8 cellular contexts compared by ENCODE assay signal in the genomic region with DNA sequence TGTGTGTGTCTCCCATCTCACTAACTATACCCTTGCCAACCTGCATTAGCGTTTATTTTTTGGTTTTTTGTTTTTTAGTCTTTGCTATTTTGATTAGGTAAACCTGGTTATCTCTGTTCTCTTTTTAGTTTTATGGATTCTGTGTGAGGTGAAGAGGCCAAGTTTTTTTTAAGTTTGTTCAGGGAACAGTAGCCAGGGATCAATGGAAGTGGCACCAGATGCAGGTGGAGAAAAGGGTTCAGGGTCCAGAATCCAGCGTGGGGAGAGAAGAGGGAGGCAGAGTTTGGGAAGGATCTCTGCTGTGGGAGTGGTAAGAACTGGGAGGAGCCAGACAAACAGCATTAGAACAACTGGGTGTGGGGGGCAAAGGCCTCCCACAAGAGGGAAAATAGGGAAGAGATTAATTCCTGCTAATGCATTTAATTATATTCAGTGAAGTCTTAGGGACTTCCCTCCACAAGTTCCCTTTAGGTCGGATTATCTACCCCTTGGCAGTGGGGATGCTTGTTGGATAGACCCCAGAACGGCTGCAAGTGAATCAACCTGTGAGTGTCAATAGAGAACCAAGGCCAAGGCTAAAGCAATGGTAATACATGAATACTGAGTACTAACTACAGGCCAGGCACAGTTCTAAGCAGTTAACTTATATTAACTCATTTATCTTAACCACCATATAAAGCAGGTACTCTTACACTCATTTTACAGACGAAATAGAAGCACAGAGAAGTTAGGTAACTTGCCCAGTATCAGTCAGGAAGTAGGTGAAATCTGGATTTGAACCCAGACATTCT. TPM values are rescaled to one million over a fixed set of nuclear protein-coding genes. Genes with fewer than 3 reads are reported as not detected.
DNase-seq lines count a peak whose midpoint lies in the region; ATAC-seq, FAIRE-seq and TF ChIP-seq lines count a peak whose summit lies in the region.

No MANE protein-coding gene starts in this region.

- H4K20me1 ChIP-seq in HepG2 (ENCODE audit: insufficient read depth, low read length): peaks cover 29% of the 10 kb centered on the region

- peaks cover 77% of the 10 kb centered on the region for H3K4me1 ChIP-seq in HepG2 (ENCODE audit: insufficient read depth, low read length)
- H3K4me1 ChIP-seq in thymus (ENCODE audit: control insufficient read depth, insufficient read depth, low read length): peaks cover 23% of the 10 kb centered on the region

- H3K9me3 Mint-ChIP-seq in activated T-cell treated with anti-CD3 and anti-CD28 coated beads, Interleukin-2, amount 50 U/mL, for 4 hours: no peaks in the 10 kb centered on the region
- H3K9me3 Mint-ChIP-seq in activated naive CD8-positive, alpha-beta T cell (ENCODE audit: low read depth): no peaks in the 10 kb centered on the region

- TF ChIP-seq POLR2A in HepG2 (IDR thresholded peaks at IDR 0.05; ENCODE audit: insufficient read depth in 1 of 2, low read depth in 2 of 2, low read length in 2 of 2): no peak; a peak in 1 of 4 replicates

- peaks cover 0 to 7% of the 10 kb centered on the region in 2 experiments; a peak in 2 of 5 replicates for H3K36me3 ChIP-seq in HepG2 (replicated peaks in 1 of 2; ENCODE audit: control insufficient read depth in 1 of 2, insufficient read depth in 2 of 2, low read length in 2 of 2)
- no peaks in the 10 kb centered on the region for H3K36me3 ChIP-seq in thymus (ENCODE audit: control insufficient read depth, insufficient read depth)

- FAIRE-seq in HepG2 (lab: Jason Lieb, UNC): peak; percentile 93
- FAIRE-seq in RCC 7860 (lab: Jason Lieb, UNC): no peak

- ATAC-seq in activated T-cell treated with anti-CD3 and anti-CD28 coated beads, Interleukin-2, amount 50 U/mL, for 4 hours: no peak
- ATAC-seq in HepG2: no peak

- H2AFZ ChIP-seq in HepG2 (ENCODE audit: low read length): peak overlapping the region; percentile 39

- H3K27me3 Mint-ChIP-seq in activated T-cell treated with anti-CD3 and anti-CD28 coated beads, Interleukin-2, amount 50 U/mL, for 4 hours (ENCODE audit: low read depth): no peaks in the 10 kb centered on the region
- no peaks in the 10 kb centered on the region for H3K27me3 Mint-ChIP-seq in activated naive CD8-positive, alpha-beta T cell

- BruUV-seq in HepG2 (replicated peaks; lab: Mats Ljungman, UMichigan): TSS peak; percentile 90

- in situ Hi-C loops in HepG2 (cut with HindIII; ENCODE audit: extremely low pct_ligation_motif_present, low pct_unique_long_range_greater_than_20kb): no loop called here

- TF ChIP-seq EP300 in HepG2 (IDR thresholded peaks at IDR 0.05; ENCODE audit: low read depth in 2 of 2, low read length in 2 of 2) (peak in 1 of 2 experiments; percentile 70; a peak in 2 of 4 replicates), HepG2 (CRISPR knock-in tag; IDR thresholded peaks at IDR 0.05; ENCODE audit: borderline replicate concordance) (no peak)

- CTCF ChIA-PET in HepG2 (lab: Yijun Ruan, JAX; ENCODE audit: low intra/inter-chr PET ratio, low total read pairs): no interaction called here

- H3K4me3 ChIP-seq in HepG2 (replicated peaks in 1 of 3; ENCODE audit: insufficient read depth in 1 of 3, low read depth in 2 of 3, low read length in 3 of 3) (peak overlapping the region; percentile 71 to 89 (median 80)), thymus (ENCODE audit: low read length) (peak overlapping the region; percentile 68)

- H3K9ac ChIP-seq in HepG2 (ENCODE audit: insufficient read depth, low read depth, low read length): peak overlapping the region; percentile 87

- no peaks in the 10 kb centered on the region; a peak in 1 of 5 replicates for H3K27me3 ChIP-seq in HepG2 (ENCODE audit: control insufficient read depth in 1 of 2, insufficient read depth in 2 of 2, low read length in 2 of 2)
- no peaks in the 10 kb centered on the region for H3K27me3 ChIP-seq in thymus (ENCODE audit: control insufficient read depth, insufficient read depth)

- H3K4me3 Mint-ChIP-seq in activated T-cell treated with anti-CD3 and anti-CD28 coated beads, Interleukin-2, amount 50 U/mL, for 4 hours: peak overlapping the region; percentile 97
- peak overlapping the region; percentile 98 for H3K4me3 Mint-ChIP-seq in activated naive CD8-positive, alpha-beta T cell

- TF ChIP-seq CTCF in HepG2 (CRISPR knock-in tag; IDR thresholded peaks at IDR 0.05): no peak

- intact Hi-C loops in HepG2 (cut with micrococcal nuclease; ENCODE audit: unreplicated experiment): loop anchor here (1.0 kb wide), 1 partner anchor 71 kb away; the partner anchor contains the start of gene GNAI3

- H3K4me1 Mint-ChIP-seq in activated T-cell treated with anti-CD3 and anti-CD28 coated beads, Interleukin-2, amount 50 U/mL, for 4 hours (ENCODE audit: low read depth): peaks cover 60% of the 10 kb centered on the region
- H3K4me1 Mint-ChIP-seq in activated naive CD8-positive, alpha-beta T cell (ENCODE audit: low read depth): peaks cover 53% of the 10 kb centered on the region

- peak overlapping the region; percentile 98 for H3K27ac Mint-ChIP-seq in activated naive CD8-positive, alpha-beta T cell

- H3K9me3 ChIP-seq in HepG2 (ENCODE audit: low read length) (no peaks in the 10 kb centered on the region), thymus (ENCODE audit: control insufficient read depth) (no peaks in the 10 kb centered on the region)

- H3K27ac ChIP-seq in HepG2 (ENCODE audit: extremely low read length, insufficient read depth, low read length) (peak overlapping the region; percentile 92), thymus (ENCODE audit: low read depth) (peak overlapping the region; percentile 19)

- H3K79me2 ChIP-seq in HepG2 (ENCODE audit: insufficient read depth, low read length): peaks cover 44% of the 10 kb centered on the region

- DNase-seq in activated T-cell treated with anti-CD3 and anti-CD28 coated beads, Interleukin-2, amount 50 U/mL, for 4 hours: no peak
- no peak for DNase-seq in activated T-cell treated with anti-CD3 and anti-CD28 coated beads, Interleukin-2, amount 50 U/mL, for 1 hour
- DNase-seq in HepG2 (ENCODE audit: low spot score): peak; percentile 51
- no peak for DNase-seq in stimulated activated CD4-positive, alpha-beta T cell treated with anti-CD3 and anti-CD28 coated beads, Interleukin-4, amount 100 ng/mL, for 24 hours
- no peak for DNase-seq in RCC 7860 (ENCODE audit: low spot score)
- DNase-seq in NCI-H2227 treated with DMSO at 0.1 percent for 48 hours (lab: John Stamatoyannopoulos, UW): no peak

- 4% methylated on average over 5 of the region's 5 CpGs for WGBS in HepG2 (ENCODE audit: low lambda C conversion rate)
- WGBS in thymus: 77% methylated on average over 5 of the region's 5 CpGs

- H3K4me2 ChIP-seq in HepG2 (ENCODE audit: low read depth, low read length): peak overlapping the region; percentile 92

- POLR2A ChIA-PET in HepG2 (lab: Yijun Ruan, JAX): interaction anchor here (0.8 to 2.7 kb wide), 5 partner anchors 11 to 72 kb away, joined by 4 to 36 read pairs (median 11); partner anchors contain the start of gene GNAI3

- peaks cover 4% of the 10 kb centered on the region for H3K36me3 Mint-ChIP-seq in activated T-cell treated with anti-CD3 and anti-CD28 coated beads, Interleukin-2, amount 50 U/mL, for 4 hours (ENCODE audit: insufficient read depth)
- H3K36me3 Mint-ChIP-seq in activated naive CD8-positive, alpha-beta T cell: no peaks in the 10 kb centered on the region

- TF ChIP-seq RAD21 in HepG2 (CRISPR knock-in tag; IDR thresholded peaks at IDR 0.05): no peak

RNA-seq across cellular contexts. Expression of gene GNAT2, which starts 0.6 kb away (rescaled TPM):
- 1 to 10 TPM in 1 of 3 donors, under 1 TPM in 2; 0.19 to 1.1 (median 0.24) TPM for total RNA-seq in activated T-cell treated with anti-CD3 and anti-CD28 coated beads, Interleukin-2, amount 50 U/mL, for 4 hours
- 0.20 and 0.24 TPM in 2 replicates for total RNA-seq in HepG2 (2016; rRNA removed; fragmentation: Illumina TruSeq; extraction: Trizol)
- not detected in 2 replicates for total RNA-seq in HepG2 (2016; cell fraction: cytosol; rRNA removed; fragmentation: Illumina TruSeq; extraction: Trizol; ENCODE audit: low read depth)
- total RNA-seq in HepG2 (2016; cell fraction: insoluble cytoplasmic fraction; rRNA removed; fragmentation: Illumina TruSeq; extraction: Trizol): 0.49 and 0.61 TPM in 2 replicates
- 0.21 TPM in 1 of 2 replicates, not detected in the other for total RNA-seq in HepG2 (2016; cell fraction: membrane; rRNA removed; fragmentation: Illumina TruSeq; extraction: Trizol)
- not detected in 2 replicates for total RNA-seq in HepG2 (2016; cell fraction: nucleus; rRNA removed; fragmentation: Illumina TruSeq; extraction: Trizol)
- 0.08 TPM in 1 of 2 replicates, not detected in the other for polyA plus RNA-seq in HepG2 (2011; rRNA removed)
- polyA plus RNA-seq in HepG2 (2011; cell fraction: cytosol; rRNA removed): 0.04 and 0.05 TPM in 2 replicates
- polyA plus RNA-seq in HepG2 (2011; cell fraction: nucleus; rRNA removed): not detected in 2 replicates
- polyA plus RNA-seq in HepG2 (2012): not detected in 2 replicates
- 0.18 TPM in 1 of 2 replicates, not detected in the other for polyA plus RNA-seq in HepG2 (2016; cell fraction: cytosol; fragmentation: Illumina TruSeq; extraction: Trizol; ENCODE audit: low read depth)
- polyA plus RNA-seq in HepG2 (2016; cell fraction: insoluble cytoplasmic fraction; fragmentation: Illumina TruSeq; extraction: Trizol; ENCODE audit: low read depth): not detected in 2 replicates
- 0.17 and 0.52 TPM in 2 replicates for polyA plus RNA-seq in HepG2 (2016; cell fraction: membrane; fragmentation: Illumina TruSeq; extraction: Trizol; ENCODE audit: low read depth)
- not detected in 2 replicates for polyA plus RNA-seq in HepG2 (2016; cell fraction: nucleus; fragmentation: Illumina TruSeq; extraction: Trizol; ENCODE audit: insufficient read depth, low read depth)
- not detected in 2 replicates for polyA minus RNA-seq in HepG2 (2011; rRNA and poly(A)+ RNA removed; ENCODE audit: low replicate concordance)
- not detected in 2 replicates for polyA minus RNA-seq in HepG2 (2011; cell fraction: cytosol; rRNA and poly(A)+ RNA removed)
- polyA minus RNA-seq in HepG2 (2011; cell fraction: nucleus; rRNA and poly(A)+ RNA removed): not detected in 2 replicates
- 0.05 TPM for polyA plus RNA-seq in thymus

RNA-seq across cellular contexts. Expression of gene AMPD2, which starts 0.8 kb away (rescaled TPM):
- 100 to 1,000 TPM; 150 to 165 (median 151) TPM for total RNA-seq in activated T-cell treated with anti-CD3 and anti-CD28 coated beads, Interleukin-2, amount 50 U/mL, for 4 hours
- total RNA-seq in HepG2 (2016; rRNA removed; fragmentation: Illumina TruSeq; extraction: Trizol): 35.4 and 62.3 TPM in 2 replicates
- 20.0 and 20.2 TPM in 2 replicates for total RNA-seq in HepG2 (2016; cell fraction: cytosol; rRNA removed; fragmentation: Illumina TruSeq; extraction: Trizol; ENCODE audit: low read depth)
- total RNA-seq in HepG2 (2016; cell fraction: insoluble cytoplasmic fraction; rRNA removed; fragmentation: Illumina TruSeq; extraction: Trizol): 32.6 and 64.7 TPM in 2 replicates
- total RNA-seq in HepG2 (2016; cell fraction: membrane; rRNA removed; fragmentation: Illumina TruSeq; extraction: Trizol): 19.8 and 21.1 TPM in 2 replicates
- 80.0 and 95.3 TPM in 2 replicates for total RNA-seq in HepG2 (2016; cell fraction: nucleus; rRNA removed; fragmentation: Illumina TruSeq; extraction: Trizol)
- 82.0 and 101 TPM in 2 replicates for polyA plus RNA-seq in HepG2 (2011; rRNA removed)
- 18.3 and 29.8 TPM in 2 replicates for polyA plus RNA-seq in HepG2 (2011; cell fraction: cytosol; rRNA removed)
- polyA plus RNA-seq in HepG2 (2011; cell fraction: nucleus; rRNA removed): 742 and 904 TPM in 2 replicates
- 61.2 and 88.0 TPM in 2 replicates for polyA plus RNA-seq in HepG2 (2012)
- 4.4 and 5.7 TPM in 2 replicates for polyA plus RNA-seq in HepG2 (2016; cell fraction: cytosol; fragmentation: Illumina TruSeq; extraction: Trizol; ENCODE audit: low read depth)
- polyA plus RNA-seq in HepG2 (2016; cell fraction: insoluble cytoplasmic fraction; fragmentation: Illumina TruSeq; extraction: Trizol; ENCODE audit: low read depth): 30.8 and 40.4 TPM in 2 replicates
- polyA plus RNA-seq in HepG2 (2016; cell fraction: membrane; fragmentation: Illumina TruSeq; extraction: Trizol; ENCODE audit: low read depth): 9.8 and 10.4 TPM in 2 replicates
- polyA plus RNA-seq in HepG2 (2016; cell fraction: nucleus; fragmentation: Illumina TruSeq; extraction: Trizol; ENCODE audit: insufficient read depth, low read depth): 212 and 215 TPM in 2 replicates
- 85.1 and 107 TPM in 2 replicates for polyA minus RNA-seq in HepG2 (2011; rRNA and poly(A)+ RNA removed; ENCODE audit: low replicate concordance)
- polyA minus RNA-seq in HepG2 (2011; cell fraction: cytosol; rRNA and poly(A)+ RNA removed): 18.3 and 23.2 TPM in 2 replicates
- 112 and 125 TPM in 2 replicates for polyA minus RNA-seq in HepG2 (2011; cell fraction: nucleus; rRNA and poly(A)+ RNA removed)
- 32.8 TPM for polyA plus RNA-seq in thymus

RNA-seq across cellular contexts. Expression of gene GSTM4, which starts 37.1 kb away (rescaled TPM):
- 1 to 10 TPM; 3.7 to 6.9 (median 4.1) TPM for total RNA-seq in activated T-cell treated with anti-CD3 and anti-CD28 coated beads, Interleukin-2, amount 50 U/mL, for 4 hours
- 25.3 and 30.6 TPM in 2 replicates for total RNA-seq in HepG2 (2016; rRNA removed; fragmentation: Illumina TruSeq; extraction: Trizol)
- total RNA-seq in HepG2 (2016; cell fraction: cytosol; rRNA removed; fragmentation: Illumina TruSeq; extraction: Trizol; ENCODE audit: low read depth): 5.6 and 6.1 TPM in 2 replicates
- total RNA-seq in HepG2 (2016; cell fraction: insoluble cytoplasmic fraction; rRNA removed; fragmentation: Illumina TruSeq; extraction: Trizol): 24.3 and 31.1 TPM in 2 replicates
- total RNA-seq in HepG2 (2016; cell fraction: membrane; rRNA removed; fragmentation: Illumina TruSeq; extraction: Trizol): 7.3 and 9.5 TPM in 2 replicates
- 21.1 and 23.4 TPM in 2 replicates for total RNA-seq in HepG2 (2016; cell fraction: nucleus; rRNA removed; fragmentation: Illumina TruSeq; extraction: Trizol)
- polyA plus RNA-seq in HepG2 (2011; rRNA removed): 36.7 and 40.8 TPM in 2 replicates
- polyA plus RNA-seq in HepG2 (2011; cell fraction: cytosol; rRNA removed): 29.0 and 30.5 TPM in 2 replicates
- polyA plus RNA-seq in HepG2 (2011; cell fraction: nucleus; rRNA removed): 60.6 and 65.2 TPM in 2 replicates
- polyA plus RNA-seq in HepG2 (2012): 22.1 and 35.2 TPM in 2 replicates
- polyA plus RNA-seq in HepG2 (2016; cell fraction: cytosol; fragmentation: Illumina TruSeq; extraction: Trizol; ENCODE audit: low read depth): 7.6 and 9.9 TPM in 2 replicates
- polyA plus RNA-seq in HepG2 (2016; cell fraction: insoluble cytoplasmic fraction; fragmentation: Illumina TruSeq; extraction: Trizol; ENCODE audit: low read depth): 56.0 and 57.9 TPM in 2 replicates
- 10.7 and 14.0 TPM in 2 replicates for polyA plus RNA-seq in HepG2 (2016; cell fraction: membrane; fragmentation: Illumina TruSeq; extraction: Trizol; ENCODE audit: low read depth)
- polyA plus RNA-seq in HepG2 (2016; cell fraction: nucleus; fragmentation: Illumina TruSeq; extraction: Trizol; ENCODE audit: insufficient read depth, low read depth): 45.9 and 50.6 TPM in 2 replicates
- 10.0 and 40.8 TPM in 2 replicates for polyA minus RNA-seq in HepG2 (2011; rRNA and poly(A)+ RNA removed; ENCODE audit: low replicate concordance)
- 14.8 and 15.5 TPM in 2 replicates for polyA minus RNA-seq in HepG2 (2011; cell fraction: cytosol; rRNA and poly(A)+ RNA removed)
- polyA minus RNA-seq in HepG2 (2011; cell fraction: nucleus; rRNA and poly(A)+ RNA removed): 23.6 and 26.2 TPM in 2 replicates
- 15.6 TPM for polyA plus RNA-seq in thymus

RNA-seq across cellular contexts. Expression of gene GSTM2, which starts 49.0 kb away (rescaled TPM):
- total RNA-seq in activated T-cell treated with anti-CD3 and anti-CD28 coated beads, Interleukin-2, amount 50 U/mL, for 4 hours: 1 to 10 TPM; 4.0 to 5.3 (median 4.4) TPM
- total RNA-seq in HepG2 (2016; rRNA removed; fragmentation: Illumina TruSeq; extraction: Trizol): 6.5 and 7.0 TPM in 2 replicates
- total RNA-seq in HepG2 (2016; cell fraction: cytosol; rRNA removed; fragmentation: Illumina TruSeq; extraction: Trizol; ENCODE audit: low read depth): 1.9 and 2.5 TPM in 2 replicates
- 8.1 and 8.3 TPM in 2 replicates for total RNA-seq in HepG2 (2016; cell fraction: insoluble cytoplasmic fraction; rRNA removed; fragmentation: Illumina TruSeq; extraction: Trizol)
- total RNA-seq in HepG2 (2016; cell fraction: membrane; rRNA removed; fragmentation: Illumina TruSeq; extraction: Trizol): 2.0 and 2.7 TPM in 2 replicates
- 8.1 and 8.5 TPM in 2 replicates for total RNA-seq in HepG2 (2016; cell fraction: nucleus; rRNA removed; fragmentation: Illumina TruSeq; extraction: Trizol)
- 15.0 and 17.0 TPM in 2 replicates for polyA plus RNA-seq in HepG2 (2011; rRNA removed)
- polyA plus RNA-seq in HepG2 (2011; cell fraction: cytosol; rRNA removed): 5.9 and 7.2 TPM in 2 replicates
- 102 and 131 TPM in 2 replicates for polyA plus RNA-seq in HepG2 (2011; cell fraction: nucleus; rRNA removed)
- polyA plus RNA-seq in HepG2 (2012): 19.7 and 21.3 TPM in 2 replicates
- 4.7 and 5.2 TPM in 2 replicates for polyA plus RNA-seq in HepG2 (2016; cell fraction: cytosol; fragmentation: Illumina TruSeq; extraction: Trizol; ENCODE audit: low read depth)
- 15.3 and 17.0 TPM in 2 replicates for polyA plus RNA-seq in HepG2 (2016; cell fraction: insoluble cytoplasmic fraction; fragmentation: Illumina TruSeq; extraction: Trizol; ENCODE audit: low read depth)
- 3.5 and 4.5 TPM in 2 replicates for polyA plus RNA-seq in HepG2 (2016; cell fraction: membrane; fragmentation: Illumina TruSeq; extraction: Trizol; ENCODE audit: low read depth)
- 30.8 and 32.2 TPM in 2 replicates for polyA plus RNA-seq in HepG2 (2016; cell fraction: nucleus; fragmentation: Illumina TruSeq; extraction: Trizol; ENCODE audit: insufficient read depth, low read depth)
- polyA minus RNA-seq in HepG2 (2011; rRNA and poly(A)+ RNA removed; ENCODE audit: low replicate concordance): 0.26 and 6.7 TPM in 2 replicates
- 1.7 and 2.7 TPM in 2 replicates for polyA minus RNA-seq in HepG2 (2011; cell fraction: cytosol; rRNA and poly(A)+ RNA removed)
- polyA minus RNA-seq in HepG2 (2011; cell fraction: nucleus; rRNA and poly(A)+ RNA removed): 12.9 TPM in 2 replicates
- 100 TPM for polyA plus RNA-seq in thymus
